ENCODE assay signal across 1 cellular context in the genomic region with DNA sequence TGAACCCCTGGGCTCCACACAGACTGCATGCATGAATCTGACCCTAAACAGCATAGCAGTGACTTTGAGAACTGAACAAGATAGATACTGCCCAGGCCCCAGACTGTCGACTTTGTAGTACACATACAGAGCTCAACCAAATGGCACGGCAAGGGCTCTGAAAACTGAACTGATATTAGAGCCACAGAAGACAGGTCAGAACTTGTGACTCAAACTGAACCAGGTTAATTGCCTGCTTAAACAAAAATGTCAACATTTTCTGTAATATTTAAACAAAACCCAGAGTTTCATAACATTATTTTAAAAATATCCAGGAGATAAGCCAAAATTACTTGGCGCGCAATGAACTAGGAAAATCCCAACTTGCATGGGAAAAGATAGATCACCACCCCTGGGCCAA.
TF ChIP-seq lines count a peak whose summit lies in the region.

No MANE protein-coding gene starts in this region.

TF ChIP-seq in H1, 55 proteins besides CTCF, POLR2A, EP300 and RAD21:
- TF ChIP-seq, protein P1, sequence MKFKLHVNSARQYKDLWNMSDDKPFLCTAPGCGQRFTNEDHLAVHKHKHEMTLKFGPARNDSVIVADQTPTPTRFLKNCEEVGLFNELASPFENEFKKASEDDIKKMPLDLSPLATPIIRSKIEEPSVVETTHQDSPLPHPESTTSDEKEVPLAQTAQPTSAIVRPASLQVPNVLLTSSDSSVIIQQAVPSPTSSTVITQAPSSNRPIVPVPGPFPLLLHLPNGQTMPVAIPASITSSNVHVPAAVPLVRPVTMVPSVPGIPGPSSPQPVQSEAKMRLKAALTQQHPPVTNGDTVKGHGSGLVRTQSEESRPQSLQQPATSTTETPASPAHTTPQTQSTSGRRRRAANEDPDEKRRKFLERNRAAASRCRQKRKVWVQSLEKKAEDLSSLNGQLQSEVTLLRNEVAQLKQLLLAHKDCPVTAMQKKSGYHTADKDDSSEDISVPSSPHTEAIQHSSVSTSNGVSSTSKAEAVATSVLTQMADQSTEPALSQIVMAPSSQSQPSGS (IDR thresholded peaks at IDR 0.05; ENCODE audit: low read length) = no peak
- TF ChIP-seq ZNF274 (IDR thresholded peaks at IDR 0.05; ENCODE audit: borderline replicate concordance, extremely low read depth, low read length) = no peak
- TF ChIP-seq SRF (IDR thresholded peaks at IDR 0.05; ENCODE audit: low read depth, low read length) = no peak
- no peak for TF ChIP-seq BACH1 (IDR thresholded peaks at IDR 0.05; ENCODE audit: low read length)
- no peak for TF ChIP-seq BRCA1 (IDR thresholded peaks at IDR 0.05; ENCODE audit: low read depth, low read length)
- TF ChIP-seq CBX5 (IDR thresholded peaks at IDR 0.05; ENCODE audit: low read depth, low read length) = no peak
- TF ChIP-seq CTBP2 (IDR thresholded peaks at IDR 0.05; ENCODE audit: borderline replicate concordance, insufficient read depth, insufficient read length, low read length) = no peak
- no peak for TF ChIP-seq TBP (IDR thresholded peaks at IDR 0.05; ENCODE audit: low read depth, low read length)
- no peak for TF ChIP-seq YY1 (IDR thresholded peaks at IDR 0.05; ENCODE audit: low read depth, low read length)
- no peak for TF ChIP-seq KDM4A (IDR thresholded peaks at IDR 0.05; ENCODE audit: low read depth, low read length, severe bottlenecking)
- no peak for TF ChIP-seq CHD1 (IDR thresholded peaks at IDR 0.05; ENCODE audit: low read depth, low read length)
- TF ChIP-seq RFX5 (IDR thresholded peaks at IDR 0.05; ENCODE audit: borderline replicate concordance, low read depth, low read length) = no peak
- TF ChIP-seq SP4 (IDR thresholded peaks at IDR 0.05; ENCODE audit: low read length) = no peak
